In genomic region chr11:75533843-75534242, GRCh38 we compare ENCODE assay signal across 1 cellular context.
TF ChIP-seq lines count a peak whose summit lies in the region.

No MANE protein-coding gene starts in this region.

TF ChIP-seq in A549, 52 proteins besides CTCF, POLR2A, EP300 and RAD21 (continued from another document):
- TF ChIP-seq PBX3 (IDR thresholded peaks at IDR 0.05), result no peak
- no peak for TF ChIP-seq POLR2AphosphoS2 (conservative IDR thresholded peaks at IDR 0.05; ENCODE audit: low read length)
- TF ChIP-seq MAX (IDR thresholded peaks at IDR 0.05), result no peak
- no peak for TF ChIP-seq RFX5 (IDR thresholded peaks at IDR 0.05)
- TF ChIP-seq JUNB (IDR thresholded peaks at IDR 0.05), result no peak
- TF ChIP-seq GATA3 (IDR thresholded peaks at IDR 0.05; ENCODE audit: borderline replicate concordance), result no peak
- TF ChIP-seq MAZ (IDR thresholded peaks at IDR 0.05; ENCODE audit: borderline replicate concordance, low read depth, low read length), result no peak
- TF ChIP-seq HEYL (CRISPR knock-in tag; IDR thresholded peaks at IDR 0.05), result no peak
- TF ChIP-seq ELK1 (IDR thresholded peaks at IDR 0.05; ENCODE audit: low read depth, low read length), result no peak
TF ChIP-seq in A549: peak in this region for 0.
